25 cellular contexts compared by ENCODE assay signal in genomic region chrX:68719181-68719903, GRCh38.
"Had no signal": no experiment of that assay in that cellular context is flagged by ENCODE, and none has a peak within 500 bp of the region (broad histone marks: within the 10 kb centered on the region; RNA-seq: fewer than 3 reads in every experiment).

No MANE protein-coding gene starts in this region.

- H3K27me3 ChIP-seq: MG63 had no signal

- H3K36me3 ChIP-seq: breast epithelium, MG63 had no signal

- H3K27ac ChIP-seq: adrenal gland, breast epithelium, SK-N-MC, VCaP had no signal

- DNase-seq: activated CD4-positive, alpha-beta memory T cell treated with anti-CD3 and anti-CD28 coated beads, Interleukin-2, amount 10 ng/mL, durations not matched to agents 7 days and 5 days; activated CD4-positive, alpha-beta T cell treated with anti-CD3 and anti-CD28 coated beads for 36 hours; activated CD4-positive, alpha-beta T cell treated with anti-CD3 and anti-CD28 coated beads, Interleukin-2, amount 50 U/mL, for 1 hour; activated CD4-positive, CD25-positive, alpha-beta regulatory T cell; activated naive CD4-positive, alpha-beta T cell treated with anti-CD3 and anti-CD28 coated beads, Interleukin-2, amount 50 U/mL, for 16 hours; activated naive CD8-positive, alpha-beta T cell treated with anti-CD3 and anti-CD28 coated beads, Interleukin-2, amount 10 ng/mL, durations not matched to agents 7 days and 5 days; activated T-cell treated with anti-CD3 and anti-CD28 coated beads for 4 hours; anterior cingulate cortex; MG63; MV-4-11; NCI-H1092 treated with DMSO at 0.1 percent for 48 hours; NCI-H1417 treated with DMSO at 0.1 percent for 48 hours; NCI-H1694; NCI-H2029; NCI-H2107; NCI-H2171 treated with DMSO at 0.1 percent for 48 hours; NCI-H345; NCI-H510A; NCI-H526 treated with DMSO at 0.1 percent for 48 hours; T-cell; T-helper 2 cell had no signal

- H3K27me3 Mint-ChIP-seq: activated CD4-positive, alpha-beta memory T cell treated with anti-CD3 and anti-CD28 coated beads, Interleukin-2, amount 10 ng/mL, durations not matched to agents 7 days and 5 days; activated CD4-positive, alpha-beta T cell treated with anti-CD3 and anti-CD28 coated beads for 36 hours; activated naive CD8-positive, alpha-beta T cell treated with anti-CD3 and anti-CD28 coated beads, Interleukin-2, amount 10 ng/mL, durations not matched to agents 7 days and 5 days; T-cell had no signal

- H3K4me3 ChIP-seq: adrenal gland, breast epithelium, MG63, SK-N-MC had no signal

- H3K9me3 ChIP-seq: adrenal gland, breast epithelium, MG63 had no signal

- H3K4me1 ChIP-seq: adrenal gland, breast epithelium had no signal

- H3K9me3 Mint-ChIP-seq: activated CD4-positive, alpha-beta memory T cell treated with anti-CD3 and anti-CD28 coated beads, Interleukin-2, amount 10 ng/mL, durations not matched to agents 7 days and 5 days; activated naive CD8-positive, alpha-beta T cell treated with anti-CD3 and anti-CD28 coated beads, Interleukin-2, amount 10 ng/mL, durations not matched to agents 7 days and 5 days; T-cell had no signal

- H3K4me3 Mint-ChIP-seq: activated CD4-positive, alpha-beta memory T cell treated with anti-CD3 and anti-CD28 coated beads, Interleukin-2, amount 10 ng/mL, durations not matched to agents 7 days and 5 days; activated CD4-positive, alpha-beta T cell treated with anti-CD3 and anti-CD28 coated beads for 36 hours; activated naive CD8-positive, alpha-beta T cell treated with anti-CD3 and anti-CD28 coated beads, Interleukin-2, amount 10 ng/mL, durations not matched to agents 7 days and 5 days; T-cell had no signal

- H3K36me3 Mint-ChIP-seq: activated naive CD8-positive, alpha-beta T cell treated with anti-CD3 and anti-CD28 coated beads, Interleukin-2, amount 10 ng/mL, durations not matched to agents 7 days and 5 days; T-cell had no signal

- H3K27ac Mint-ChIP-seq: activated CD4-positive, alpha-beta memory T cell treated with anti-CD3 and anti-CD28 coated beads, Interleukin-2, amount 10 ng/mL, durations not matched to agents 7 days and 5 days; activated CD4-positive, alpha-beta T cell treated with anti-CD3 and anti-CD28 coated beads for 36 hours; activated naive CD8-positive, alpha-beta T cell treated with anti-CD3 and anti-CD28 coated beads, Interleukin-2, amount 10 ng/mL, durations not matched to agents 7 days and 5 days; T-cell had no signal

- ATAC-seq: activated CD4-positive, alpha-beta T cell treated with anti-CD3 and anti-CD28 coated beads for 36 hours; T-cell had no signal

- H3K4me1 Mint-ChIP-seq: activated CD4-positive, alpha-beta memory T cell treated with anti-CD3 and anti-CD28 coated beads, Interleukin-2, amount 10 ng/mL, durations not matched to agents 7 days and 5 days; activated CD4-positive, alpha-beta T cell treated with anti-CD3 and anti-CD28 coated beads for 36 hours; activated naive CD8-positive, alpha-beta T cell treated with anti-CD3 and anti-CD28 coated beads, Interleukin-2, amount 10 ng/mL, durations not matched to agents 7 days and 5 days; T-cell had no signal
